In the genomic region with DNA sequence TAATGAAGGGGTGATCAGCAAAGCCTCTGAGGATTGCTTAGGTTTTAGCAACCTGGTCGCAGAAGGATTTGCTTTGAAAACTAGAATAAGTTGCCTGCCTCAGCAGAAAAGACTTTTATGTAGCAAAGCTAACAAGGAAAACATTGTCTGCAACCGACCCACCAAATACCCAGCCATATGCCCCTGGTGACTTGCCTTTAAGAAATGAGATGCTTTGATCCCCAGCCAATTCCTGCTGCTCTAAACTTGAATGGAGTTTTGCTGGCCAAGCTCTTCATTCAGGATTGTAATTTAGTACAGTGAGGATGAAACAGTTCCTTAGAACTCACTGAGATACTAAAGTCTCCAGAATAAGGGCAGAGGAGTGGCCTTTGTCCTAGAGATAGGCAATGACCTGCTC, we compare ENCODE assay signal across 16 cellular contexts.
DNase-seq lines count a peak whose midpoint lies in the region; TF ChIP-seq lines count a peak whose summit lies in the region.
"Had no signal": no experiment of that assay in that cellular context is flagged by ENCODE, and none has a peak within 500 bp of the region (broad histone marks: within the 10 kb centered on the region; RNA-seq: fewer than 3 reads in every experiment).

No MANE protein-coding gene starts in this region.

- no peak overlapping the region for H3K9ac ChIP-seq in HUES48 (ENCODE audit: low read depth, low read length)
- H3K9ac ChIP-seq: GM23248 had no signal

- TF ChIP-seq CTCF in GM13977 (IDR thresholded peaks at IDR 0.05; ENCODE audit: extremely low read depth, insufficient read depth, missing control alignments): no peak

- H3K36me3 ChIP-seq in HUES48 (ENCODE audit: control insufficient read depth, insufficient read depth, low read length): no peaks in the 10 kb centered on the region

- in situ Hi-C loops in SK-MEL-5 (cut with HindIII; ENCODE audit: low pct_unique_long_range_greater_than_20kb, low sequenced_read_pairs) (no loop called here), GM13977 (cut with MboI; ENCODE audit: low pct_unique_long_range_greater_than_20kb, low sequenced_read_pairs, unreplicated experiment) (no loop called here)

- H3K4me1 ChIP-seq in HUES48 (ENCODE audit: control insufficient read depth, insufficient read depth, low read length): peaks cover 32% of the 10 kb centered on the region

- H3K9me3 ChIP-seq in HUES48 (ENCODE audit: control insufficient read depth, insufficient read depth, low read length): no peaks in the 10 kb centered on the region

- DNase-seq in COLO829 (ENCODE audit: low spot score) (peak; percentile 96), SK-MEL-5 (ENCODE audit: low read depth, low spot score) (peak; percentile 52), foreskin melanocyte (peak; percentile 52), NCI-H2081 (lab: John Stamatoyannopoulos, UW) (no peak), GM13977 (ENCODE audit: low spot score) (no peak), GM19238 (ENCODE audit: insufficient read length, low spot score) (no peak)
- DNase-seq: GM23248, NCI-H1092, NCI-H1436, NCI-H2029, NCI-H226, NCI-H510A treated with DMSO at 0.1 percent for 48 hours, Right ventricle myocardium superior, T-helper 2 cell had no signal

- H3K27me3 ChIP-seq in HUES48 (ENCODE audit: control insufficient read depth, insufficient read depth, low read length): no peaks in the 10 kb centered on the region

- peak overlapping the region; percentile 52 for H3K27ac ChIP-seq in HUES48 (ENCODE audit: low read depth, low read length)
- H3K27ac ChIP-seq: GM23248 had no signal

- H3K4me3 ChIP-seq in HUES48 (ENCODE audit: low read depth, low read length): no peak overlapping the region
- H3K4me3 ChIP-seq: GM23248, K562 had no signal

Comparison
In these comparisons a context has a peak if more than half of its experiments do, and no peak if none do; other contexts are left out.
1. DNase-seq: peak in COLO829 (single experiment), SK-MEL-5 (single experiment) and foreskin melanocyte (single experiment); none in NCI-H2081 (0 of 2), GM13977 (single experiment) and GM19238 (single experiment).